ENCODE assay signal across 30 cellular contexts in genomic region chr3:149510480-149510879, GRCh38. TPM values are rescaled to one million over a fixed set of nuclear protein-coding genes. Genes with fewer than 3 reads are reported as not detected.
"Had no signal": no experiment of that assay in that cellular context is flagged by ENCODE, and none has a peak within 500 bp of the region (broad histone marks: within the 10 kb centered on the region; RNA-seq: fewer than 3 reads in every experiment).

No MANE protein-coding gene starts in this region.

- H3K4me2 ChIP-seq: hepatocyte, smooth muscle cell had no signal

- H3K27me3 ChIP-seq: hepatocyte, ovary, right atrium auricular region, right lobe of liver, upper lobe of left lung, vagina had no signal

- H3K36me3 Mint-ChIP-seq: naive thymus-derived CD8-positive, alpha-beta T cell; stimulated activated memory B cell treated with anti-CD40 and anti-IgM and Interleukin-4, amounts not matched to agents 10 μg/mL and 1 μg/mL and 100 μg/mL, for 72 hours had no signal

- ATAC-seq: left cardiac atrium; left lobe of liver; naive thymus-derived CD8-positive, alpha-beta T cell; right lobe of liver; stimulated activated memory B cell treated with anti-CD40 and anti-IgM and Interleukin-4, amounts not matched to agents 10 μg/mL and 1 μg/mL and 100 μg/mL, for 72 hours; stimulated activated naive CD8-positive, alpha-beta T cell treated with anti-CD3 and anti-CD28 coated beads, Interleukin-15, amount 100 ng/mL, for 72 hours had no signal

- H3K9me3 Mint-ChIP-seq: naive thymus-derived CD8-positive, alpha-beta T cell; stimulated activated memory B cell treated with anti-CD40 and anti-IgM and Interleukin-4, amounts not matched to agents 10 μg/mL and 1 μg/mL and 100 μg/mL, for 72 hours; stimulated activated naive CD8-positive, alpha-beta T cell treated with anti-CD3 and anti-CD28 coated beads, Interleukin-15, amount 100 ng/mL, for 72 hours had no signal

- H3K27ac Mint-ChIP-seq: naive thymus-derived CD8-positive, alpha-beta T cell; progenitor cell of endocrine pancreas; stimulated activated memory B cell treated with anti-CD40 and anti-IgM and Interleukin-4, amounts not matched to agents 10 μg/mL and 1 μg/mL and 100 μg/mL, for 72 hours; stimulated activated naive CD8-positive, alpha-beta T cell treated with anti-CD3 and anti-CD28 coated beads, Interleukin-15, amount 100 ng/mL, for 72 hours had no signal

- DNase-seq: kidney glomerular epithelial cell; left cardiac atrium; lower lobe of right lung; mammary epithelial cell; mesenchymal stem cell; naive thymus-derived CD8-positive, alpha-beta T cell; ovary; right lobe of liver; stimulated activated CD4-positive, alpha-beta T cell treated with anti-CD3 and anti-CD28 coated beads, Interleukin-1b, Interleukin-23, amount 100 ng/mL, for 48 hours; stimulated activated CD4-positive, alpha-beta T cell treated with anti-CD3 and anti-CD28 coated beads, Interleukin-2, amount 100 ng/mL, for 48 hours; stimulated activated CD4-positive, alpha-beta T cell treated with anti-CD3 and anti-CD28 coated beads, Interleukin-4, amount 100 ng/mL, for 4 hours; stimulated activated CD8-positive, alpha-beta memory T cell treated with anti-CD3 and anti-CD28 coated beads, Interleukin-4, amount 100 ng/mL, for 48 hours; stimulated activated naive CD4-positive, alpha-beta T cell treated with Interleukin-2 at 50 U/mL for 16 hours; stimulated activated naive CD8-positive, alpha-beta T cell treated with anti-CD3 and anti-CD28 coated beads, Interleukin-15, amount 100 ng/mL, for 72 hours; substantia nigra; transverse colon; upper lobe of left lung had no signal

- FAIRE-seq: keratinocyte had no signal

- H3K27ac ChIP-seq: hepatocyte, lower lobe of right lung, ovary, right atrium auricular region, right lobe of liver, transverse colon, vagina had no signal

- H3K4me3 Mint-ChIP-seq: stimulated activated memory B cell treated with anti-CD40 and anti-IgM and Interleukin-4, amounts not matched to agents 10 μg/mL and 1 μg/mL and 100 μg/mL, for 72 hours; stimulated activated naive CD8-positive, alpha-beta T cell treated with anti-CD3 and anti-CD28 coated beads, Interleukin-15, amount 100 ng/mL, for 72 hours had no signal

- H3K9me3 ChIP-seq: lower lobe of right lung, ovary, right atrium auricular region, right lobe of liver, transverse colon, upper lobe of left lung, vagina had no signal

- H3K36me3 ChIP-seq: lower lobe of right lung, ovary, right atrium auricular region, right lobe of liver, transverse colon, upper lobe of left lung, vagina had no signal

- H3K27me3 Mint-ChIP-seq: progenitor cell of endocrine pancreas had no signal

- H2AFZ ChIP-seq: hepatocyte had no signal

- H3K4me3 ChIP-seq: hepatocyte, lower lobe of right lung, ovary, right atrium auricular region, right lobe of liver, smooth muscle cell, transverse colon, upper lobe of left lung, vagina had no signal

- H3K79me2 ChIP-seq: hepatocyte had no signal

RNA-seq across cellular contexts. Expression of gene TM4SF4, which starts 36.0 kb away (rescaled TPM):
- total RNA-seq: lower lobe of right lung; mammary epithelial cell; naive thymus-derived CD8-positive, alpha-beta T cell; pulmonary artery endothelial cell; right atrium auricular region; skeletal muscle tissue; smooth muscle cell; temporal lobe; urinary bladder; vagina had no signal
- polyA plus RNA-seq: keratinocyte; mammary epithelial cell; naive thymus-derived CD8-positive, alpha-beta T cell; neural cell had no signal
